In the genomic region with DNA sequence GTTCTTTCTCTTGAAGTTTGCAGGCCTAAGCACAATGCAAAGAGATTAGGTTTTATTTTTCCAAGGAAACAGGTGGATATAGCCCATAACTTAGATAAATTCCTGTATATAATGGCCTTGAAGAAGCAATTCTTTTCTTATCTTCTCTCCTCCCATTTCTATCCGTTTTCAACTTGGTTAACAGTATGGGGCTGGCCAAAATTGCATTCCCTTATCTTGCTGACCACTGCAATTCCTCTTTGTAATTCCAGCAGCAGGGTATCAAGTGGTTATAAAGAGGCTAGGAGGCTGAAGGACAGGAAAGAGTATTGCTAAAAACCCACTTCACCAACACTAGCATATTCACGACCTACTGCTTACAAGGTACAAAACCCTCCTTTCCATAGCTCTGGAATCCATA, we compare ENCODE assay signal across 39 cellular contexts.
"Had no signal": no experiment of that assay in that cellular context is flagged by ENCODE, and none has a peak within 500 bp of the region (broad histone marks: within the 10 kb centered on the region; RNA-seq: fewer than 3 reads in every experiment).

No MANE protein-coding gene starts in this region.

- H3K36me3 Mint-ChIP-seq: activated CD8-positive, alpha-beta memory T cell treated with anti-CD3 and anti-CD28 coated beads, Interleukin-2, amount 10 ng/mL, durations not matched to agents 7 days and 5 days; activated naive CD4-positive, alpha-beta T cell treated with anti-CD3 and anti-CD28 coated beads, Interleukin-2, amount 50 U/mL, for 72 hours; activated naive CD8-positive, alpha-beta T cell treated with anti-CD3 and anti-CD28 coated beads for 36 hours had no signal

- H3K4me1 Mint-ChIP-seq: activated CD4-positive, alpha-beta memory T cell treated with anti-CD3 and anti-CD28 coated beads, Interleukin-2, amount 10 ng/mL, durations not matched to agents 7 days and 5 days; activated CD4-positive, alpha-beta T cell treated with anti-CD3 and anti-CD28 coated beads for 36 hours; activated CD4-positive, alpha-beta T cell treated with anti-CD3 and anti-CD28 coated beads, Interleukin-2, amount 10 ng/mL, durations not matched to agents 7 days and 5 days; activated CD8-positive, alpha-beta memory T cell treated with anti-CD3 and anti-CD28 coated beads, Interleukin-2, amount 10 ng/mL, durations not matched to agents 7 days and 5 days; activated naive CD8-positive, alpha-beta T cell treated with anti-CD3 and anti-CD28 coated beads for 36 hours; activated T-helper 17 cell treated with anti-CD3 and anti-CD28 coated beads, Interleukin-2, amount 50 U/mL, for 72 hours had no signal

- FAIRE-seq: astrocyte, TTC549 had no signal

- ATAC-seq: activated CD4-positive, alpha-beta T cell treated with anti-CD3 and anti-CD28 coated beads for 36 hours; activated CD4-positive, CD25-positive, alpha-beta regulatory T cell treated with anti-CD3 and anti-CD28 coated beads, Interleukin-2, amount 50 U/mL, for 24 hours; activated CD8-positive, alpha-beta memory T cell treated with anti-CD3 and anti-CD28 coated beads, Interleukin-2, amount 10 ng/mL, durations not matched to agents 7 days and 5 days; activated CD8-positive, alpha-beta T cell treated with anti-CD3 and anti-CD28 coated beads, Interleukin-2, amount 10 ng/mL, durations not matched to agents 7 days and 5 days; activated naive CD4-positive, alpha-beta T cell treated with anti-CD3 and anti-CD28 coated beads, Interleukin-2, amount 50 U/mL, for 72 hours; activated T-cell treated with anti-CD3 and anti-CD28 coated beads, Interleukin-2, amount 50 U/mL, for 4 hours; activated T-cell treated with anti-CD3 and anti-CD28 coated beads, Interleukin-2, amount 50 U/mL, for 72 hours; activated T-helper 17 cell treated with anti-CD3 and anti-CD28 coated beads, Interleukin-2, amount 50 U/mL, for 72 hours; body of pancreas had no signal

- H3K4me3 ChIP-seq: adrenal gland, body of pancreas, breast epithelium had no signal

- H3K4me1 ChIP-seq: adrenal gland, body of pancreas, breast epithelium had no signal

- H3K9me3 ChIP-seq: adrenal gland, body of pancreas, breast epithelium had no signal

- H3K4me3 Mint-ChIP-seq: activated CD4-positive, alpha-beta memory T cell treated with anti-CD3 and anti-CD28 coated beads, Interleukin-2, amount 10 ng/mL, durations not matched to agents 7 days and 5 days; activated CD4-positive, alpha-beta T cell treated with anti-CD3 and anti-CD28 coated beads for 36 hours; activated CD4-positive, alpha-beta T cell treated with anti-CD3 and anti-CD28 coated beads, Interleukin-2, amount 10 ng/mL, durations not matched to agents 7 days and 5 days; activated CD8-positive, alpha-beta memory T cell treated with anti-CD3 and anti-CD28 coated beads, Interleukin-2, amount 10 ng/mL, durations not matched to agents 7 days and 5 days; activated CD8-positive, alpha-beta T cell treated with anti-CD3 and anti-CD28 coated beads, Interleukin-2, amount 10 ng/mL, durations not matched to agents 7 days and 5 days; activated naive CD4-positive, alpha-beta T cell treated with anti-CD3 and anti-CD28 coated beads for 36 hours; activated naive CD8-positive, alpha-beta T cell treated with anti-CD3 and anti-CD28 coated beads for 36 hours; activated T-cell treated with anti-CD3 and anti-CD28 coated beads, Interleukin-2, amount 50 U/mL, for 4 hours; activated T-cell treated with anti-CD3 and anti-CD28 coated beads, Interleukin-2, amount 50 U/mL, for 72 hours; activated T-helper 1 cell treated with anti-CD3 and anti-CD28 coated beads, Interleukin-12 subunit alpha, Interleukin-12 subunit beta, Interleukin-2, Interleukin-4 antibody, amounts not matched to agents 30 ng/mL and 10 ng/mL and 1 ng/mL, durations not matched to agents 14 hours and 24 hours and 36 hours; activated T-helper 17 cell treated with anti-CD3 and anti-CD28 coated beads, Interleukin-2, amount 50 U/mL, for 72 hours; T-helper 1 cell treated with Interleukin-12 subunit alpha and Interleukin-12 subunit beta and Interleukin-4 antibody, amounts not matched to agents 30 μg/mL and 1 μg/mL, for 36 hours; T-helper 2 cell treated with Interferon-gamma antibody and Interleukin-4, amounts not matched to agents 5 μg/mL and 100 μg/mL, for 36 hours had no signal

- H3K27ac Mint-ChIP-seq: activated CD4-positive, alpha-beta memory T cell treated with anti-CD3 and anti-CD28 coated beads, Interleukin-2, amount 10 ng/mL, durations not matched to agents 7 days and 5 days; activated CD4-positive, alpha-beta T cell treated with anti-CD3 and anti-CD28 coated beads for 36 hours; activated CD4-positive, alpha-beta T cell treated with anti-CD3 and anti-CD28 coated beads, Interleukin-2, amount 10 ng/mL, durations not matched to agents 7 days and 5 days; activated CD8-positive, alpha-beta memory T cell treated with anti-CD3 and anti-CD28 coated beads, Interleukin-2, amount 10 ng/mL, durations not matched to agents 7 days and 5 days; activated CD8-positive, alpha-beta T cell treated with anti-CD3 and anti-CD28 coated beads, Interleukin-2, amount 10 ng/mL, durations not matched to agents 7 days and 5 days; activated naive CD4-positive, alpha-beta T cell treated with anti-CD3 and anti-CD28 coated beads for 36 hours; activated naive CD4-positive, alpha-beta T cell treated with anti-CD3 and anti-CD28 coated beads, Interleukin-2, amount 50 U/mL, for 72 hours; activated naive CD8-positive, alpha-beta T cell treated with anti-CD3 and anti-CD28 coated beads for 36 hours; activated T-cell treated with anti-CD3 and anti-CD28 coated beads, Interleukin-2, amount 50 U/mL, for 72 hours; activated T-helper 1 cell treated with anti-CD3 and anti-CD28 coated beads, Interleukin-12 subunit alpha, Interleukin-12 subunit beta, Interleukin-2, Interleukin-4 antibody, amounts not matched to agents 30 ng/mL and 10 ng/mL and 1 ng/mL, durations not matched to agents 14 hours and 24 hours and 36 hours; activated T-helper 17 cell treated with anti-CD3 and anti-CD28 coated beads, Interleukin-2, amount 50 U/mL, for 72 hours; T-helper 1 cell treated with Interleukin-12 subunit alpha and Interleukin-12 subunit beta and Interleukin-4 antibody, amounts not matched to agents 30 μg/mL and 1 μg/mL, for 36 hours; T-helper 2 cell treated with Interferon-gamma antibody and Interleukin-4, amounts not matched to agents 5 μg/mL and 100 μg/mL, for 36 hours had no signal

- H3K27ac ChIP-seq: adrenal gland, body of pancreas, brain microvascular endothelial cell, breast epithelium, VCaP had no signal

- H3K9me3 Mint-ChIP-seq: activated T-helper 1 cell treated with anti-CD3 and anti-CD28 coated beads, Interleukin-12 subunit alpha, Interleukin-12 subunit beta, Interleukin-2, Interleukin-4 antibody, amounts not matched to agents 30 ng/mL and 10 ng/mL and 1 ng/mL, durations not matched to agents 14 hours and 24 hours and 36 hours had no signal

- DNase-seq: activated CD4-positive, alpha-beta memory T cell treated with anti-CD3 and anti-CD28 coated beads, Interleukin-2, amount 10 ng/mL, durations not matched to agents 7 days and 5 days; activated CD4-positive, alpha-beta T cell treated with anti-CD3 and anti-CD28 coated beads for 1 hour; activated CD4-positive, alpha-beta T cell treated with anti-CD3 and anti-CD28 coated beads for 36 hours; activated CD4-positive, alpha-beta T cell treated with anti-CD3 and anti-CD28 coated beads for 48 hours; activated CD4-positive, alpha-beta T cell treated with anti-CD3 and anti-CD28 coated beads, Interleukin-2, amount 10 ng/mL, durations not matched to agents 7 days and 5 days; activated CD4-positive, alpha-beta T cell treated with anti-CD3 and anti-CD28 coated beads, Interleukin-2, amount 50 U/mL, for 48 hours; activated CD4-positive, CD25-positive, alpha-beta regulatory T cell; activated CD8-positive, alpha-beta memory T cell treated with anti-CD3 and anti-CD28 coated beads for 24 hours; activated CD8-positive, alpha-beta memory T cell treated with anti-CD3 and anti-CD28 coated beads, Interleukin-2, amount 10 ng/mL, durations not matched to agents 7 days and 5 days; activated CD8-positive, alpha-beta memory T cell treated with anti-CD3 and anti-CD28 coated beads, Interleukin-2, amount 50 U/mL, for 48 hours; activated CD8-positive, alpha-beta T cell treated with anti-CD3 and anti-CD28 coated beads, Interleukin-2, amount 10 ng/mL, durations not matched to agents 7 days and 5 days; activated effector memory CD4-positive, alpha-beta T cell treated with anti-CD3 and anti-CD28 coated beads, Interleukin-2, amount 50 U/mL, for 16 hours; activated gamma-delta T cell treated with Interleukin-2 at 50 U/mL for 16 hours; activated naive CD4-positive, alpha-beta T cell; activated naive CD4-positive, alpha-beta T cell treated with anti-CD3 and anti-CD28 coated beads for 36 hours; activated naive CD4-positive, alpha-beta T cell treated with anti-CD3 and anti-CD28 coated beads, Interleukin-2, amount 50 U/mL, for 16 hours; activated naive CD8-positive, alpha-beta T cell treated with anti-CD3 and anti-CD28 coated beads for 36 hours; activated T-cell treated with anti-CD3 and anti-CD28 coated beads, Interleukin-2, amount 50 U/mL, for 1 hour; activated T-cell treated with anti-CD3 and anti-CD28 coated beads, Interleukin-2, amount 50 U/mL, for 4 hours; activated T-cell treated with anti-CD3 and anti-CD28 coated beads, Interleukin-2, amount 50 U/mL, for 72 hours; adrenal gland; amniotic stem cell; aorta; body of pancreas; brain microvascular endothelial cell; central memory CD4-positive, alpha-beta T cell; T-helper 1 cell; T-helper 2 cell; T-helper 9 cell had no signal

- H3K27me3 ChIP-seq: adrenal gland, body of pancreas, brain microvascular endothelial cell, breast epithelium had no signal

- H3K36me3 ChIP-seq: adrenal gland, brain microvascular endothelial cell, breast epithelium had no signal

- H3K27me3 Mint-ChIP-seq: activated CD4-positive, alpha-beta memory T cell treated with anti-CD3 and anti-CD28 coated beads, Interleukin-2, amount 10 ng/mL, durations not matched to agents 7 days and 5 days; activated CD4-positive, alpha-beta T cell treated with anti-CD3 and anti-CD28 coated beads for 36 hours; activated CD4-positive, alpha-beta T cell treated with anti-CD3 and anti-CD28 coated beads, Interleukin-2, amount 10 ng/mL, durations not matched to agents 7 days and 5 days; activated CD8-positive, alpha-beta memory T cell treated with anti-CD3 and anti-CD28 coated beads, Interleukin-2, amount 10 ng/mL, durations not matched to agents 7 days and 5 days; activated naive CD8-positive, alpha-beta T cell treated with anti-CD3 and anti-CD28 coated beads for 36 hours; activated T-helper 17 cell treated with anti-CD3 and anti-CD28 coated beads, Interleukin-2, amount 50 U/mL, for 72 hours had no signal
